Comparison of ENCODE assay signal across 7 cellular contexts in genomic region chr15:94229591-94230365, GRCh38. TPM values are rescaled to one million over a fixed set of nuclear protein-coding genes. Genes with fewer than 3 reads are reported as not detected.
DNase-seq lines count a peak whose midpoint lies in the region; ATAC-seq and TF ChIP-seq lines count a peak whose summit lies in the region.

No MANE protein-coding gene starts in this region.

- ATAC-seq in GM19324 (IDR thresholded peaks at IDR 0.05; ENCODE audit: low FRiP score, unreplicated experiment) = peak; percentile 52
- ATAC-seq in HG03095 (IDR thresholded peaks at IDR 0.05; ENCODE audit: unreplicated experiment) = peak; percentile 55
- ATAC-seq in T-cell (replicated peaks in 1 of 4) = peak in 3 of 4 experiments; percentile 14 to 35 (median 15)
- ATAC-seq in stimulated activated naive CD8-positive, alpha-beta T cell treated with anti-CD3 and anti-CD28 coated beads, Interleukin-15, amount 100 ng/mL, for 72 hours = peak; percentile 70

- no peak overlapping the region for H3K27ac ChIP-seq in effector memory CD4-positive, alpha-beta T cell (ENCODE audit: insufficient read depth, low read length, poor library complexity, severe bottlenecking)
- H3K27ac ChIP-seq in sigmoid colon = peak overlapping the region in 1 of 4 donors; percentile 15

- no peaks in the 10 kb centered on the region for H3K27me3 Mint-ChIP-seq in T-cell
- H3K27me3 Mint-ChIP-seq in stimulated activated naive CD8-positive, alpha-beta T cell treated with anti-CD3 and anti-CD28 coated beads, Interleukin-15, amount 100 ng/mL, for 72 hours = peaks cover 11% of the 10 kb centered on the region

- TF ChIP-seq POLR2A in sigmoid colon (IDR thresholded peaks at IDR 0.05) = no peak

- no peaks in the 10 kb centered on the region for H3K9me3 ChIP-seq in effector memory CD4-positive, alpha-beta T cell (ENCODE audit: control insufficient read depth, low read length)
- H3K9me3 ChIP-seq in sigmoid colon = no peaks in the 10 kb centered on the region

- POLR2A ChIA-PET in T-cell (lab: Charles Lee) = interaction anchor here in 1 of 2 donors (0.7 to 1.4 kb wide), 2 partner anchors 33 to 76 kb away, joined by 3 read pairs; no protein-coding TSS in a partner anchor

- H3K36me3 Mint-ChIP-seq in T-cell = no peaks in the 10 kb centered on the region

- H3K4me1 ChIP-seq in effector memory CD4-positive, alpha-beta T cell (ENCODE audit: control insufficient read depth, insufficient read depth, low read length, poor library complexity, severe bottlenecking) = peaks cover 15% of the 10 kb centered on the region
- peaks cover 0 to 19% (median 15%) of the 10 kb centered on the region in 4 donors for H3K4me1 ChIP-seq in sigmoid colon

- TF ChIP-seq CTCF in sigmoid colon (IDR thresholded peaks at IDR 0.05) = no peak

- H3K4me3 ChIP-seq in effector memory CD4-positive, alpha-beta T cell (ENCODE audit: insufficient read depth, low read depth, low read length, poor library complexity, severe bottlenecking) = peak overlapping the region; percentile 57
- H3K4me3 ChIP-seq in sigmoid colon = no peak overlapping the region

- CTCF ChIA-PET in T-cell (lab: Charles Lee) = interaction anchor here in 1 of 2 donors (0.6 to 4.4 kb wide), 8 partner anchors 9 to 1142 kb away, joined by 3 to 25 read pairs (median 4); no protein-coding TSS in a partner anchor

- H3K36me3 ChIP-seq in effector memory CD4-positive, alpha-beta T cell (ENCODE audit: control insufficient read depth, insufficient read depth, low read length) = no peaks in the 10 kb centered on the region
- H3K36me3 ChIP-seq in sigmoid colon = no peaks in the 10 kb centered on the region

- H3K27me3 ChIP-seq in effector memory CD4-positive, alpha-beta T cell (replicated peaks; ENCODE audit: control insufficient read depth, insufficient read depth, low read length, poor library complexity, severe bottlenecking) = no peaks in the 10 kb centered on the region
- peaks cover 0 to 12% (median 9%) of the 10 kb centered on the region in 3 donors for H3K27me3 ChIP-seq in sigmoid colon

- peaks cover 30 to 58% (median 43%) of the 10 kb centered on the region in 3 donors for H3K4me1 Mint-ChIP-seq in T-cell
- peaks cover 54% of the 10 kb centered on the region for H3K4me1 Mint-ChIP-seq in stimulated activated naive CD8-positive, alpha-beta T cell treated with anti-CD3 and anti-CD28 coated beads, Interleukin-15, amount 100 ng/mL, for 72 hours

- peak in 30 of 34 experiments; percentile 5 to 54 (median 31) for DNase-seq in T-cell
- peak; percentile 28 to 41 (median 36) for DNase-seq in effector memory CD4-positive, alpha-beta T cell
- peak; percentile 55 to 78 for DNase-seq in stimulated activated naive CD8-positive, alpha-beta T cell treated with anti-CD3 and anti-CD28 coated beads, Interleukin-15, amount 100 ng/mL, for 72 hours
- DNase-seq in NCI-H748 treated with DMSO at 0.1 percent for 48 hours (lab: John Stamatoyannopoulos, UW) = no peak
- no peak for DNase-seq in sigmoid colon

- intact Hi-C loops in sigmoid colon (cut with DNase I) = no loop called here

- peak overlapping the region; percentile 90 to 91 for H3K27ac Mint-ChIP-seq in T-cell
- peak overlapping the region; percentile 95 to 98 for H3K27ac Mint-ChIP-seq in stimulated activated naive CD8-positive, alpha-beta T cell treated with anti-CD3 and anti-CD28 coated beads, Interleukin-15, amount 100 ng/mL, for 72 hours

- peak overlapping the region; percentile 88 to 94 (median 91) for H3K4me3 Mint-ChIP-seq in T-cell
- peak overlapping the region; percentile 84 to 90 for H3K4me3 Mint-ChIP-seq in stimulated activated naive CD8-positive, alpha-beta T cell treated with anti-CD3 and anti-CD28 coated beads, Interleukin-15, amount 100 ng/mL, for 72 hours

- H3K9me3 Mint-ChIP-seq in T-cell = no peaks in the 10 kb centered on the region
- no peaks in the 10 kb centered on the region for H3K9me3 Mint-ChIP-seq in stimulated activated naive CD8-positive, alpha-beta T cell treated with anti-CD3 and anti-CD28 coated beads, Interleukin-15, amount 100 ng/mL, for 72 hours

- 15 to 32% methylated on average over 10 of the region's 10 CpGs for WGBS in sigmoid colon, 2 donors

- no peak for TF ChIP-seq EP300 in sigmoid colon (IDR thresholded peaks at IDR 0.05)

RNA-seq across cellular contexts. Expression of gene MCTP2, which starts 1.6 kb away (rescaled TPM):
- total RNA-seq in T-cell (10 to 100 TPM; 16.0 to 31.3 (median 22.4) TPM), sigmoid colon (1 to 10 TPM; 1.5 to 4.4 (median 1.9) TPM)
- 10 to 100 TPM in 2 of 3 donors, 1 to 10 TPM in 1; 7.2 to 12.2 (median 12.0) TPM for polyA plus RNA-seq in sigmoid colon

Comparison
In these comparisons a context has a peak if more than half of its experiments do, and no peak if none do; other contexts are left out.
1. ATAC-seq: peak in every context shown above with its lines; median percentile 70 in stimulated activated naive CD8-positive, alpha-beta T cell treated with anti-CD3 and anti-CD28 coated beads, Interleukin-15, amount 100 ng/mL, for 72 hours; 55 in HG03095; 52 in GM19324; 15 in T-cell.
2. DNase-seq: peak in T-cell (30 of 34), effector memory CD4-positive, alpha-beta T cell (3 of 3) and stimulated activated naive CD8-positive, alpha-beta T cell treated with anti-CD3 and anti-CD28 coated beads, Interleukin-15, amount 100 ng/mL, for 72 hours (2 of 2); none in NCI-H748 treated with DMSO at 0.1 percent for 48 hours (single experiment) and sigmoid colon (single experiment).